ENCODE assay signal across 15 cellular contexts in genomic region chr2:16284941-16285625, GRCh38.
"Had no signal": no experiment of that assay in that cellular context is flagged by ENCODE, and none has a peak within 500 bp of the region (broad histone marks: within the 10 kb centered on the region; RNA-seq: fewer than 3 reads in every experiment).

No MANE protein-coding gene starts in this region.

- DNase-seq: effector CD8-positive, alpha-beta T cell; gastrocnemius medialis; islet precursor cell; mammary epithelial cell; naive thymus-derived CD4-positive, alpha-beta T cell; nephron progenitor cell; psoas muscle; spleen; stimulated activated CD4-positive, alpha-beta T cell treated with anti-CD3 and anti-CD28 coated beads, Interleukin-15, amount 100 ng/mL, for 24 hours; stimulated activated CD4-positive, alpha-beta T cell treated with anti-CD3 and anti-CD28 coated beads, Interleukin-1b, Interleukin-23, amount 100 ng/mL, for 48 hours; stimulated activated CD4-positive, alpha-beta T cell treated with anti-CD3 and anti-CD28 coated beads, Interleukin-4, amount 100 ng/mL, for 24 hours; transverse colon had no signal

- ATAC-seq: esophagus mucosa; gastrocnemius medialis; left lobe of liver; naive thymus-derived CD4-positive, alpha-beta T cell; psoas muscle; sciatic nerve had no signal
